ENCODE assay signal across 19 cellular contexts in genomic region chr17:21682130-21682529, GRCh38. TPM values are rescaled to one million over a fixed set of nuclear protein-coding genes. Genes with fewer than 3 reads are reported as not detected.
"Had no signal": no experiment of that assay in that cellular context is flagged by ENCODE, and none has a peak within 500 bp of the region (broad histone marks: within the 10 kb centered on the region; RNA-seq: fewer than 3 reads in every experiment).

No MANE protein-coding gene starts in this region.

RNA-seq across cellular contexts. Expression of gene KCNJ18, which starts 10.2 kb away (rescaled TPM):
- total RNA-seq: activated CD4-positive, alpha-beta memory T cell treated with anti-CD3 and anti-CD28 coated beads, Interleukin-2, amount 10 ng/mL, durations not matched to agents 7 days and 5 days; activated CD4-positive, alpha-beta T cell treated with anti-CD3 and anti-CD28 coated beads, Interleukin-2, amount 10 ng/mL, durations not matched to agents 7 days and 5 days; activated naive CD4-positive, alpha-beta T cell treated with anti-CD3 and anti-CD28 coated beads for 36 hours; activated naive CD4-positive, alpha-beta T cell treated with anti-CD3 and anti-CD28 coated beads, Interleukin-2, amount 50 U/mL, for 72 hours; activated T-cell treated with anti-CD3 and anti-CD28 coated beads, Interleukin-2, amount 50 U/mL, for 4 hours; activated T-helper 17 cell treated with anti-CD3 and anti-CD28 coated beads, Interleukin-2, amount 50 U/mL, for 72 hours; astrocyte; bronchial epithelial cell; chondrocyte; dermis microvascular lymphatic vessel endothelial cell; endothelial cell of umbilical vein; fibroblast of lung; fibroblast of villous mesenchyme; gastroesophageal sphincter; glomerular endothelial cell; T-cell; T-helper 2 cell treated with Interferon-gamma antibody and Interleukin-4, amounts not matched to agents 100 ng/mL and 5 ng/mL, for 36 hours; WTC11 had no signal
- polyA plus RNA-seq: adipose tissue, endothelial cell of umbilical vein, fibroblast of lung had no signal
